Comparison of ENCODE assay signal across 8 cellular contexts in genomic region chr14:105019861-105020814, GRCh38. TPM values are rescaled to one million over a fixed set of nuclear protein-coding genes. Genes with fewer than 3 reads are reported as not detected.
DNase-seq lines count a peak whose midpoint lies in the region; ATAC-seq lines count a peak whose summit lies in the region.

No MANE protein-coding gene starts in this region.

- DNase-seq in NCI-H1105 treated with DMSO at 0.1 percent for 48 hours (lab: John Stamatoyannopoulos, UW) (peak; percentile 19), NCI-H1105 (lab: John Stamatoyannopoulos, UW) (no peak), SJSA1 (ENCODE audit: low read depth in 1 of 2, low spot score in 2 of 2) (peak in 1 of 2 experiments; percentile 42), immature natural killer cell (peak; percentile 70 to 73 (median 71)), GDM1 (lab: John Stamatoyannopoulos, UW) (no peak)
- peak; percentile 73 for DNase-seq in activated naive CD8-positive, alpha-beta T cell treated with anti-CD3 and anti-CD28 coated beads, Interleukin-2, amount 10 ng/mL, durations not matched to agents 7 days and 5 days
- peak; percentile 34 to 47 for DNase-seq in stimulated activated CD4-positive, alpha-beta T cell treated with anti-CD3 and anti-CD28 coated beads, Interleukin-1b, Interleukin-23, amount 100 ng/mL, for 4 hours (ENCODE audit: low read depth in 2 of 2)

- H3K27me3 Mint-ChIP-seq in activated naive CD8-positive, alpha-beta T cell treated with anti-CD3 and anti-CD28 coated beads, Interleukin-2, amount 10 ng/mL, durations not matched to agents 7 days and 5 days: no peaks in the 10 kb centered on the region
- H3K27me3 Mint-ChIP-seq in immature natural killer cell (ENCODE audit: low read depth in 3 of 3): peaks cover 8 to 12% (median 10%) of the 10 kb centered on the region in 3 donors

- no peaks in the 10 kb centered on the region for H3K27me3 ChIP-seq in SJSA1 (replicated peaks)

- peaks cover 63% of the 10 kb centered on the region for H3K4me1 ChIP-seq in SJSA1 (replicated peaks)

- peaks cover 58% of the 10 kb centered on the region for H3K36me3 ChIP-seq in SJSA1

- peak overlapping the region; percentile 91 for H3K27ac ChIP-seq in SJSA1

- H3K9me3 ChIP-seq in SJSA1 (replicated peaks): 0 out of 2 replicates have a peak, but pooled peaks cover 2% of the 10 kb centered on the region

- peaks cover 40% of the 10 kb centered on the region for H3K4me1 Mint-ChIP-seq in activated naive CD8-positive, alpha-beta T cell treated with anti-CD3 and anti-CD28 coated beads, Interleukin-2, amount 10 ng/mL, durations not matched to agents 7 days and 5 days
- peaks cover 50 to 64% of the 10 kb centered on the region in 2 donors for H3K4me1 Mint-ChIP-seq in immature natural killer cell

- no peaks in the 10 kb centered on the region for H3K9me3 Mint-ChIP-seq in activated naive CD8-positive, alpha-beta T cell treated with anti-CD3 and anti-CD28 coated beads, Interleukin-2, amount 10 ng/mL, durations not matched to agents 7 days and 5 days
- H3K9me3 Mint-ChIP-seq in immature natural killer cell: no peaks in the 10 kb centered on the region

- peaks cover 33% of the 10 kb centered on the region for H3K36me3 Mint-ChIP-seq in activated naive CD8-positive, alpha-beta T cell treated with anti-CD3 and anti-CD28 coated beads, Interleukin-2, amount 10 ng/mL, durations not matched to agents 7 days and 5 days
- no peaks in the 10 kb centered on the region for H3K36me3 Mint-ChIP-seq in immature natural killer cell

- POLR2A ChIA-PET in activated naive CD8-positive, alpha-beta T cell treated with anti-CD3 and anti-CD28 coated beads, Interleukin-2, amount 10 ng/mL, durations not matched to agents 7 days and 5 days (lab: Charles Lee): interaction anchor here (0.6 to 3.7 kb wide), 19 partner anchors 13 to 470 kb away, joined by 3 to 24 read pairs (median 5); partner anchors contain the start of genes CLBA1, GPR132 and SIVA1

- ATAC-seq in HG02970 (IDR thresholded peaks at IDR 0.05; ENCODE audit: low FRiP score, unreplicated experiment): peak; percentile 25
- peak; percentile 17 for ATAC-seq in activated naive CD8-positive, alpha-beta T cell treated with anti-CD3 and anti-CD28 coated beads, Interleukin-2, amount 10 ng/mL, durations not matched to agents 7 days and 5 days (ENCODE audit: low read depth)

- peak overlapping the region; percentile 97 for H3K4me3 ChIP-seq in SJSA1

- H3K27ac Mint-ChIP-seq in activated naive CD8-positive, alpha-beta T cell treated with anti-CD3 and anti-CD28 coated beads, Interleukin-2, amount 10 ng/mL, durations not matched to agents 7 days and 5 days: peak overlapping the region; percentile 85
- H3K27ac Mint-ChIP-seq in immature natural killer cell: peak overlapping the region; percentile 91 to 95 (median 94)

- peak overlapping the region; percentile 93 for H3K4me3 Mint-ChIP-seq in activated naive CD8-positive, alpha-beta T cell treated with anti-CD3 and anti-CD28 coated beads, Interleukin-2, amount 10 ng/mL, durations not matched to agents 7 days and 5 days
- peak overlapping the region; percentile 86 to 92 (median 88) for H3K4me3 Mint-ChIP-seq in immature natural killer cell

RNA-seq across cellular contexts. Expression of gene CDCA4, which starts 0.7 kb away (rescaled TPM):
- 63.2 and 83.6 TPM in 2 replicates for total RNA-seq in SJSA1 (2014; rRNA removed; shearing (Covaris generic))
- total RNA-seq in activated naive CD8-positive, alpha-beta T cell treated with anti-CD3 and anti-CD28 coated beads, Interleukin-2, amount 10 ng/mL, durations not matched to agents 7 days and 5 days: 10 to 100 TPM; 51.7 to 53.3 TPM
- polyA plus RNA-seq in immature natural killer cell: 10 to 100 TPM; 14.5 to 18.3 (median 14.6) TPM

RNA-seq across cellular contexts. Expression of gene CLBA1, which starts 34.5 kb away (rescaled TPM):
- total RNA-seq in SJSA1 (2014; rRNA removed; shearing (Covaris generic)): 3.6 and 3.8 TPM in 2 replicates
- 1 to 10 TPM; 1.2 TPM for total RNA-seq in activated naive CD8-positive, alpha-beta T cell treated with anti-CD3 and anti-CD28 coated beads, Interleukin-2, amount 10 ng/mL, durations not matched to agents 7 days and 5 days
- polyA plus RNA-seq in immature natural killer cell: under 1 TPM in 2 of 3 donors, not detected in 1; 0.37 to 0.57 TPM

RNA-seq across cellular contexts. Expression of gene AHNAK2, which starts 42.0 kb away (rescaled TPM):
- 4.3 and 8.9 TPM in 2 replicates for total RNA-seq in SJSA1 (2014; rRNA removed; shearing (Covaris generic))
- total RNA-seq in activated naive CD8-positive, alpha-beta T cell treated with anti-CD3 and anti-CD28 coated beads, Interleukin-2, amount 10 ng/mL, durations not matched to agents 7 days and 5 days: under 1 TPM; 0.06 TPM
- polyA plus RNA-seq in immature natural killer cell: not detected

RNA-seq across cellular contexts. Expression of gene GPR132, which starts 45.1 kb away (rescaled TPM):
- total RNA-seq in SJSA1 (2014; rRNA removed; shearing (Covaris generic)): not detected in 2 replicates
- total RNA-seq in activated naive CD8-positive, alpha-beta T cell treated with anti-CD3 and anti-CD28 coated beads, Interleukin-2, amount 10 ng/mL, durations not matched to agents 7 days and 5 days: 10 to 100 TPM; 43.5 to 46.6 TPM
- 10 to 100 TPM in 1 of 3 donors, 1 to 10 TPM in 2; 5.8 to 25.6 (median 8.4) TPM for polyA plus RNA-seq in immature natural killer cell

Comparison
In these comparisons a context has a peak if more than half of its experiments do, and no peak if none do; other contexts are left out.
1. DNase-seq: peak in NCI-H1105 treated with DMSO at 0.1 percent for 48 hours (single experiment), activated naive CD8-positive, alpha-beta T cell treated with anti-CD3 and anti-CD28 coated beads, Interleukin-2, amount 10 ng/mL, durations not matched to agents 7 days and 5 days (single experiment), immature natural killer cell (3 of 3) and stimulated activated CD4-positive, alpha-beta T cell treated with anti-CD3 and anti-CD28 coated beads, Interleukin-1b, Interleukin-23, amount 100 ng/mL, for 4 hours (2 of 2); none in NCI-H1105 (single experiment) and GDM1 (single experiment).